ENCODE assay signal across 21 cellular contexts in the genomic region with DNA sequence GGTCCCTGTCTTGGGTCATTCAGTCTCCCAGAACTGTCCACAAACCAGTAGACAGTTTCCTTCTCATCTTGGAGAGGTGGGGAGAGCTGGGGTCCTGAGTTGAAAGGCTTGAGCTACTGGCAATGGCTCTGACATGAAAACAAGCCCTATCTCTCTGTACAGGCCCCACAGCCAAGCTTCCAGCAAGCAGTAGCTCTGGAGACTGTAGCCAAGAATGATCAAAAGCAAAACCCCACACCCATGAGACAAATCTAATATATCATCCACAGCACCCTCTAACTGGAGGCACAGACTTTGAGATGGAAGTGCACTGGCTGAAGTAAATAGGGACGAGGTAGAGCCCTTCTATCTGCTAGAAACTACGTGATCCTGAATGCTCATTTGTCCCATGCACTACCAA. TPM values are rescaled to one million over a fixed set of nuclear protein-coding genes. Genes with fewer than 3 reads are reported as not detected.
A peak's percentile ranks its signal among the peaks of the same experiment; 100 is the strongest.
DNase-seq lines count a peak whose midpoint lies in the region; ATAC-seq and TF ChIP-seq lines count a peak whose summit lies in the region.
"Had no signal": no experiment of that assay in that cellular context is flagged by ENCODE, and none has a peak within 500 bp of the region (broad histone marks: within the 10 kb centered on the region; RNA-seq: fewer than 3 reads in every experiment).

No MANE protein-coding gene starts in this region.

- peaks cover 0 to 19% (median 9%) of the 10 kb centered on the region in 3 donors for H3K4me1 ChIP-seq in gastroesophageal sphincter
- peaks cover 5% of the 10 kb centered on the region for H3K4me1 ChIP-seq in lower lobe of right lung
- peaks cover 0 to 77% (median 46%) of the 10 kb centered on the region in 4 donors for H3K4me1 ChIP-seq in sigmoid colon
- peaks cover 8 to 13% of the 10 kb centered on the region in 2 donors for H3K4me1 ChIP-seq in aorta (ENCODE audit: control insufficient read depth in 1 of 2, insufficient read depth in 2 of 2, low read length in 2 of 2)
- H3K4me1 ChIP-seq: foreskin keratinocyte, SJCRH30 had no signal

- TF ChIP-seq CTCF in gastroesophageal sphincter (IDR thresholded peaks at IDR 0.05): no peak
- TF ChIP-seq CTCF in lower lobe of right lung (IDR thresholded peaks at IDR 0.05): no peak
- no peak for TF ChIP-seq CTCF in sigmoid colon (IDR thresholded peaks at IDR 0.05)

- H3K27me3 ChIP-seq in gastroesophageal sphincter (no peaks in the 10 kb centered on the region), lower lobe of right lung (ENCODE audit: low read depth) (no peaks in the 10 kb centered on the region), sigmoid colon (no peaks in the 10 kb centered on the region), aorta (ENCODE audit: control insufficient read depth in 1 of 2, insufficient read depth in 2 of 2, low read length in 1 of 2) (no peaks in the 10 kb centered on the region)
- H3K27me3 ChIP-seq: foreskin keratinocyte, SJCRH30 had no signal

- H3K9me3 ChIP-seq in gastroesophageal sphincter (no peaks in the 10 kb centered on the region), lower lobe of right lung (no peaks in the 10 kb centered on the region), sigmoid colon (no peaks in the 10 kb centered on the region), aorta (ENCODE audit: control insufficient read depth, low read length) (no peaks in the 10 kb centered on the region)
- H3K9me3 ChIP-seq: SJCRH30 had no signal

- intact Hi-C loops in lower lobe of right lung (cut with DNase I) (no loop called here), sigmoid colon (cut with DNase I) (no loop called here), aorta (cut with DNase I) (no loop called here)

- 27% methylated on average over 2 of the region's 2 CpGs; no CpG with 5 or more reads in 1 of the 2 donors for WGBS in gastroesophageal sphincter (ENCODE audit: low coverage in 1 of 2), 2 donors
- 80 to 87% methylated on average over 2 of the region's 2 CpGs for WGBS in sigmoid colon, 2 donors
- 81 to 89% methylated on average over 2 of the region's 2 CpGs for WGBS in aorta, 2 donors

- H3K36me3 ChIP-seq in gastroesophageal sphincter (no peaks in the 10 kb centered on the region), lower lobe of right lung (no peaks in the 10 kb centered on the region), sigmoid colon (no peaks in the 10 kb centered on the region), aorta (ENCODE audit: control insufficient read depth in 1 of 2, insufficient read depth in 2 of 2, low read length in 1 of 2) (peaks cover 0 to 2% of the 10 kb centered on the region in 2 donors)
- H3K36me3 ChIP-seq: SJCRH30 had no signal

- H3K4me3 ChIP-seq in gastroesophageal sphincter (no peak overlapping the region), lower lobe of right lung (no peak overlapping the region), sigmoid colon (no peak overlapping the region), aorta (ENCODE audit: low read length in 2 of 2) (no peak overlapping the region)
- H3K4me3 ChIP-seq: SJCRH30 had no signal

- H3K27ac ChIP-seq in gastroesophageal sphincter (peak overlapping the region in 3 of 4 donors; percentile 11 to 60 (median 52)), lower lobe of right lung (peak overlapping the region; percentile 50), sigmoid colon (peak overlapping the region; percentile 63 to 73 (median 70)), aorta (ENCODE audit: low read depth in 1 of 2, low read length in 2 of 2) (peak overlapping the region; percentile 12 to 76)
- H3K27ac ChIP-seq: foreskin keratinocyte, SJCRH30 had no signal

- DNase-seq in lower lobe of right lung (no peak), sigmoid colon (no peak), aorta (no peak)
- DNase-seq in activated CD4-positive, alpha-beta T cell treated with anti-CD3 and anti-CD28 coated beads for 1 hour: no peak
- DNase-seq in stimulated activated CD4-positive, alpha-beta T cell treated with anti-CD3 and anti-CD28 coated beads, Interleukin-2, amount 100 ng/mL, for 48 hours: no peak
- DNase-seq: activated T-cell treated with anti-CD3 and anti-CD28 coated beads, Interleukin-2, amount 50 U/mL, for 4 hours; CD4-positive, CD25-positive, alpha-beta regulatory T cell; effector CD8-positive, alpha-beta T cell; foreskin keratinocyte; Kasumi-1; MV-4-11; naive B cell; NCI-H2171; NCI-H524; SJCRH30; stimulated activated CD8-positive, alpha-beta memory T cell treated with anti-CD3 and anti-CD28 coated beads, Interleukin-4, amount 100 ng/mL, for 48 hours had no signal

- TF ChIP-seq POLR2A in gastroesophageal sphincter (IDR thresholded peaks at IDR 0.05) (no peak), sigmoid colon (IDR thresholded peaks at IDR 0.05) (no peak)

- TF ChIP-seq EP300 in gastroesophageal sphincter (IDR thresholded peaks at IDR 0.05) (no peak), sigmoid colon (IDR thresholded peaks at IDR 0.05) (no peak)

- ATAC-seq in gastroesophageal sphincter: no peak
- no peak for ATAC-seq in lower lobe of right lung
- peak; percentile 39 for ATAC-seq in aorta (ENCODE audit: low FRiP score)
- no peak for ATAC-seq in GM18909 (IDR thresholded peaks at IDR 0.05; ENCODE audit: poor library complexity, unreplicated experiment)
- ATAC-seq: activated T-cell treated with anti-CD3 and anti-CD28 coated beads, Interleukin-2, amount 50 U/mL, for 4 hours; foreskin keratinocyte; HepG2 had no signal

RNA-seq across cellular contexts. Expression of a gene that starts 40.9 kb away (rescaled TPM):
- total RNA-seq in gastroesophageal sphincter: 10 to 100 TPM; 13.6 to 32.0 (median 19.8) TPM
- 9.0 TPM for total RNA-seq in lower lobe of right lung
- total RNA-seq in sigmoid colon: 100 to 1,000 TPM in 1 of 4 donors, 10 to 100 TPM in 3; 69.9 to 104 (median 78.3) TPM
- polyA plus RNA-seq in sigmoid colon: 1 to 10 TPM; 1.4 to 9.6 (median 4.8) TPM
- 10 to 100 TPM; 70.5 to 77.3 TPM for total RNA-seq in aorta
- 100 to 1,000 TPM in 1 of 2 donors, 10 to 100 TPM in 1; 66.9 to 124 TPM for polyA plus RNA-seq in aorta
- total RNA-seq: activated CD8-positive, alpha-beta memory T cell treated with anti-CD3 and anti-CD28 coated beads for 36 hours; CD4-positive, CD25-positive, alpha-beta regulatory T cell; foreskin keratinocyte; HepG2; SJCRH30 had no signal
- polyA plus RNA-seq: CD4-positive, CD25-positive, alpha-beta regulatory T cell; foreskin keratinocyte; HepG2; keratinocyte had no signal
